In genomic region chr22:44881624-44882023, GRCh38 we compare ENCODE assay signal across 22 cellular contexts.
"Had no signal": no experiment of that assay in that cellular context is flagged by ENCODE, and none has a peak within 500 bp of the region (broad histone marks: within the 10 kb centered on the region; RNA-seq: fewer than 3 reads in every experiment).

No MANE protein-coding gene starts in this region.

- H3K4me1 Mint-ChIP-seq: activated naive CD4-positive, alpha-beta T cell treated with anti-CD3 and anti-CD28 coated beads, Interleukin-2, amount 10 ng/mL, durations not matched to agents 7 days and 5 days; memory B cell; naive B cell; neural crest cell; stimulated activated memory B cell treated with anti-CD40 and anti-IgM and Interleukin-4, amounts not matched to agents 10 μg/mL and 1 μg/mL and 100 μg/mL, for 72 hours; WTC11 had no signal

- H3K9me3 Mint-ChIP-seq: activated naive CD4-positive, alpha-beta T cell treated with anti-CD3 and anti-CD28 coated beads, Interleukin-2, amount 10 ng/mL, durations not matched to agents 7 days and 5 days had no signal

- H3K27ac Mint-ChIP-seq: activated naive CD4-positive, alpha-beta T cell treated with anti-CD3 and anti-CD28 coated beads, Interleukin-2, amount 10 ng/mL, durations not matched to agents 7 days and 5 days; memory B cell; naive B cell; stimulated activated memory B cell treated with anti-CD40 and anti-IgM and Interleukin-4, amounts not matched to agents 10 μg/mL and 1 μg/mL and 100 μg/mL, for 72 hours had no signal

- H3K4me3 ChIP-seq: body of pancreas, cardiac muscle cell, stomach, transverse colon, uterus had no signal

- H3K9me3 ChIP-seq: body of pancreas, uterus had no signal

- H3K4me1 ChIP-seq: body of pancreas, stomach, transverse colon, uterus had no signal

- DNase-seq: activated CD4-positive, alpha-beta T cell treated with anti-CD3 and anti-CD28 coated beads for 4 hours; activated CD4-positive, alpha-beta T cell treated with anti-CD3 and anti-CD28 coated beads, Interleukin-2, amount 50 U/mL, for 48 hours; activated CD8-positive, alpha-beta memory T cell treated with anti-CD3 and anti-CD28 coated beads, Interleukin-2, amount 50 U/mL, for 48 hours; activated naive CD4-positive, alpha-beta T cell treated with anti-CD3 and anti-CD28 coated beads, Interleukin-2, amount 10 ng/mL, durations not matched to agents 7 days and 5 days; activated T-cell treated with anti-CD3 and anti-CD28 coated beads, Interleukin-2, amount 50 U/mL, for 48 hours; anterior cingulate cortex; body of pancreas; effector memory CD4-positive, alpha-beta T cell; hippocampal formation; naive B cell; stimulated activated CD4-positive, alpha-beta T cell treated with anti-CD3 and anti-CD28 coated beads, Interleukin-1b, Interleukin-23, amount 100 ng/mL, for 48 hours; stomach; T-helper 1 cell; transverse colon; uterus had no signal

- H3K4me3 Mint-ChIP-seq: activated naive CD4-positive, alpha-beta T cell treated with anti-CD3 and anti-CD28 coated beads, Interleukin-2, amount 10 ng/mL, durations not matched to agents 7 days and 5 days; memory B cell; naive B cell; neural crest cell; stimulated activated memory B cell treated with anti-CD40 and anti-IgM and Interleukin-4, amounts not matched to agents 10 μg/mL and 1 μg/mL and 100 μg/mL, for 72 hours; WTC11 had no signal

- H3K36me3 ChIP-seq: cardiac muscle cell, transverse colon, uterus had no signal

- ATAC-seq: body of pancreas; esophagus mucosa; SK-N-SH treated with all-trans-retinoic acid at 6 μM for 48 hours; stimulated activated memory B cell treated with anti-CD40 and anti-IgM and Interleukin-4, amounts not matched to agents 10 μg/mL and 1 μg/mL and 100 μg/mL, for 72 hours; WTC11 had no signal

- H3K27me3 ChIP-seq: body of pancreas, cardiac muscle cell, stomach, transverse colon, uterus had no signal

- H3K27ac ChIP-seq: body of pancreas, cardiac muscle cell, stomach, transverse colon, uterus had no signal

- H3K36me3 Mint-ChIP-seq: activated naive CD4-positive, alpha-beta T cell treated with anti-CD3 and anti-CD28 coated beads, Interleukin-2, amount 10 ng/mL, durations not matched to agents 7 days and 5 days; memory B cell had no signal
